Comparison of ENCODE assay signal across 31 cellular contexts in the genomic region with DNA sequence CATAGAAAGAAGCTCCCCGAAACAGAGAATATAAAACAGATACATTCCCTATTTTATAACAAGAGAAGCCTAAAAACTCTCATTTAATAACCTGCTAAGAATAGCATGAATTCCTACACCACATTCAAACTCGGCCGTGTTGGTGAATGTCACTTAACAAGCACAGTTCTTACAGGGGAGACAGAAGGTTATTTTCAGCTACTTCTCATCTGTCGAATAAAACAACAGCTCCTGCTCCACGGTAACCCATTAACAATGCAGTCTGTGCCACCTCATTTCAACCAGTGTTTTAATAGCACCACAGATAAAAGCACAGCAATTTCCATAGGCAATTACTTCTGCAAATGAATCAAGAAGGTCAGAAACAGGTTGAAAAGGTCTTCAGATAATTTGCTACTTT.
A peak's percentile ranks its signal among the peaks of the same experiment; 100 is the strongest.
DNase-seq lines count a peak whose midpoint lies in the region; ATAC-seq and TF ChIP-seq lines count a peak whose summit lies in the region.
"Had no signal": no experiment of that assay in that cellular context is flagged by ENCODE, and none has a peak within 500 bp of the region (broad histone marks: within the 10 kb centered on the region; RNA-seq: fewer than 3 reads in every experiment).

No MANE protein-coding gene starts in this region.

- peaks cover 0 to 4% (median 0%) of the 10 kb centered on the region in 12 donors for H3K4me1 ChIP-seq in heart left ventricle
- H3K4me1 ChIP-seq: HAP-1, lower lobe of right lung, SJSA1, upper lobe of right lung had no signal

- no peaks in the 10 kb centered on the region for H3K4me1 Mint-ChIP-seq in activated T-cell treated with anti-CD3 and anti-CD28 coated beads, Interleukin-2, amount 50 U/mL, for 24 hours (ENCODE audit: low read depth)
- H3K4me1 Mint-ChIP-seq: activated CD4-positive, alpha-beta T cell treated with anti-CD3 and anti-CD28 coated beads, Interleukin-2, amount 10 ng/mL, durations not matched to agents 24 days and 14 days had no signal

- no peaks in the 10 kb centered on the region for H3K9me3 Mint-ChIP-seq in activated T-cell treated with anti-CD3 and anti-CD28 coated beads, Interleukin-2, amount 50 U/mL, for 24 hours
- H3K9me3 Mint-ChIP-seq: activated CD4-positive, alpha-beta T cell treated with anti-CD3 and anti-CD28 coated beads, Interleukin-2, amount 10 ng/mL, durations not matched to agents 24 days and 14 days; activated naive CD8-positive, alpha-beta T cell treated with anti-CD3 and anti-CD28 coated beads for 36 hours; dendritic cell treated with granulocyte-macrophage colony-stimulating factor and Interleukin-4, amounts not matched to agents 40 ng/mL and 50 ng/mL, for 4 days had no signal

- intact Hi-C loops in heart left ventricle (cut with DNase I): no loop called here
- intact Hi-C loops in cardiac septum (cut with DNase I): no loop called here
- intact Hi-C loops in dorsolateral prefrontal cortex (cut with DNase I): no loop called here

- TF ChIP-seq CTCF in heart left ventricle (IDR thresholded peaks at IDR 0.05) (no peak), dorsolateral prefrontal cortex (IDR thresholded peaks at IDR 0.05 in 54 of 56, conservative IDR thresholded peaks at IDR 0.05 in 2 of 56; ENCODE audit: low read depth in 1 of 56, partially characterized antibody in 56 of 56) (no peak)

- peaks cover 9% of the 10 kb centered on the region for H3K27me3 Mint-ChIP-seq in activated T-cell treated with anti-CD3 and anti-CD28 coated beads, Interleukin-2, amount 50 U/mL, for 24 hours
- H3K27me3 Mint-ChIP-seq: activated CD4-positive, alpha-beta T cell treated with anti-CD3 and anti-CD28 coated beads, Interleukin-2, amount 10 ng/mL, durations not matched to agents 24 days and 14 days; dendritic cell treated with granulocyte-macrophage colony-stimulating factor and Interleukin-4, amounts not matched to agents 40 ng/mL and 50 ng/mL, for 4 days had no signal

- 37 to 46% (median 40%) methylated on average over 5 of the region's 5 CpGs for WGBS in heart left ventricle, 4 donors

- H3K36me3 ChIP-seq in heart left ventricle: no peaks in the 10 kb centered on the region
- H3K36me3 ChIP-seq: HAP-1, heart right ventricle, lower lobe of right lung, SJSA1, upper lobe of right lung had no signal

- H3K27me3 ChIP-seq in heart left ventricle: no peaks in the 10 kb centered on the region
- no peaks in the 10 kb centered on the region for H3K27me3 ChIP-seq in dorsolateral prefrontal cortex
- H3K27me3 ChIP-seq: SJSA1, upper lobe of right lung had no signal

- H3K27ac ChIP-seq in heart left ventricle (peak overlapping the region in 3 of 12 donors; percentile 3 to 60 (median 6)), dorsolateral prefrontal cortex (peak overlapping the region in 33 of 59 donors; percentile 3 to 73 (median 36))
- H3K27ac ChIP-seq: heart right ventricle, lower lobe of right lung, SJSA1, upper lobe of right lung had no signal

- DNase-seq in heart left ventricle (no peak), cardiac septum (ENCODE audit: low spot score) (no peak), NCI-H1694 treated with DMSO at 0.1 percent for 48 hours (lab: John Stamatoyannopoulos, UW) (peak; percentile 56), dorsolateral prefrontal cortex (no peak), renal cortical epithelial cell (ENCODE audit: low read depth) (peak; percentile 64), NCI-H1092 treated with DMSO at 0.1 percent for 48 hours (lab: John Stamatoyannopoulos, UW) (no peak), SKM-1 (lab: John Stamatoyannopoulos, UW; ENCODE audit: unreplicated experiment) (no peak)
- DNase-seq in activated T-cell treated with anti-CD3 and anti-CD28 coated beads, Interleukin-2, amount 50 U/mL, for 24 hours: no peak
- DNase-seq: activated CD4-positive, alpha-beta T cell treated with anti-CD3 and anti-CD28 coated beads, Interleukin-2, amount 10 ng/mL, durations not matched to agents 24 days and 14 days; activated CD8-positive, alpha-beta memory T cell treated with anti-CD3 and anti-CD28 coated beads for 24 hours; activated effector memory CD4-positive, alpha-beta T cell treated with Interleukin-2 at 50 U/mL for 16 hours; activated naive CD8-positive, alpha-beta T cell treated with anti-CD3 and anti-CD28 coated beads for 36 hours; activated T-cell treated with anti-CD3 and anti-CD28 coated beads for 4 hours; central memory CD4-positive, alpha-beta T cell; foreskin fibroblast; KG1; kidney; lower lobe of right lung; NCI-H526 treated with DMSO at 0.1 percent for 48 hours; retina; stimulated activated CD4-positive, alpha-beta T cell treated with anti-CD3 and anti-CD28 coated beads, Interleukin-2, amount 100 ng/mL, for 24 hours; stimulated activated naive CD8-positive, alpha-beta T cell treated with anti-CD3 and anti-CD28 coated beads, Interleukin-15, Interleukin-2, amounts not matched to agents 100 U/mL and 50 U/mL, for 24 hours; T-helper 1 cell; upper lobe of right lung had no signal

- TF ChIP-seq POLR2A in heart left ventricle (IDR thresholded peaks at IDR 0.05): no peak

- no peak overlapping the region for H3K4me3 Mint-ChIP-seq in activated T-cell treated with anti-CD3 and anti-CD28 coated beads, Interleukin-2, amount 50 U/mL, for 24 hours
- H3K4me3 Mint-ChIP-seq: activated CD4-positive, alpha-beta T cell treated with anti-CD3 and anti-CD28 coated beads, Interleukin-2, amount 10 ng/mL, durations not matched to agents 24 days and 14 days; activated naive CD8-positive, alpha-beta T cell treated with anti-CD3 and anti-CD28 coated beads for 36 hours; dendritic cell treated with granulocyte-macrophage colony-stimulating factor and Interleukin-4, amounts not matched to agents 40 ng/mL and 50 ng/mL, for 4 days; natural killer cell treated with Interleukin-12 subunit alpha and Interleukin-12 subunit beta and Interleukin-15 and Interleukin-18, amount 100 ng/mL, for 72 hours; WTC11 had no signal

- no peaks in the 10 kb centered on the region for H3K36me3 Mint-ChIP-seq in activated T-cell treated with anti-CD3 and anti-CD28 coated beads, Interleukin-2, amount 50 U/mL, for 24 hours (ENCODE audit: low read depth)
- H3K36me3 Mint-ChIP-seq: activated naive CD8-positive, alpha-beta T cell treated with anti-CD3 and anti-CD28 coated beads for 36 hours; natural killer cell treated with Interleukin-12 subunit alpha and Interleukin-12 subunit beta and Interleukin-15 and Interleukin-18, amount 100 ng/mL, for 72 hours; WTC11 had no signal

- H3K27ac Mint-ChIP-seq in activated T-cell treated with anti-CD3 and anti-CD28 coated beads, Interleukin-2, amount 50 U/mL, for 24 hours: no peak overlapping the region
- H3K27ac Mint-ChIP-seq: activated CD4-positive, alpha-beta T cell treated with anti-CD3 and anti-CD28 coated beads, Interleukin-2, amount 10 ng/mL, durations not matched to agents 24 days and 14 days; activated naive CD8-positive, alpha-beta T cell treated with anti-CD3 and anti-CD28 coated beads for 36 hours; dendritic cell treated with granulocyte-macrophage colony-stimulating factor and Interleukin-4, amounts not matched to agents 40 ng/mL and 50 ng/mL, for 4 days; natural killer cell treated with Interleukin-12 subunit alpha and Interleukin-12 subunit beta and Interleukin-15 and Interleukin-18, amount 100 ng/mL, for 72 hours; WTC11 had no signal

- no peak overlapping the region for H3K4me3 ChIP-seq in heart left ventricle
- peak overlapping the region in 2 of 59 donors; percentile 6 to 18 for H3K4me3 ChIP-seq in dorsolateral prefrontal cortex
- H3K4me3 ChIP-seq: HAP-1, heart right ventricle, lower lobe of right lung, SJSA1, upper lobe of right lung had no signal

- no peaks in the 10 kb centered on the region for H3K9me3 ChIP-seq in heart left ventricle
- H3K9me3 ChIP-seq: HAP-1, heart right ventricle, lower lobe of right lung, SJSA1, upper lobe of right lung had no signal

- ATAC-seq in heart left ventricle: peak in 3 of 4 donors; percentile 52 to 96 (median 88)
- ATAC-seq: esophagus mucosa; lower lobe of right lung; natural killer cell treated with Interleukin-12 subunit alpha and Interleukin-12 subunit beta and Interleukin-15 and Interleukin-18, amount 100 ng/mL, for 72 hours; upper lobe of right lung; WTC11 had no signal

Comparison
In these comparisons a context has a peak if more than half of its experiments do, and no peak if none do; other contexts are left out.
1. DNase-seq: peak in NCI-H1694 treated with DMSO at 0.1 percent for 48 hours (single experiment) and renal cortical epithelial cell (single experiment); none in heart left ventricle (0 of 5), cardiac septum (single experiment), dorsolateral prefrontal cortex (0 of 10), activated T-cell treated with anti-CD3 and anti-CD28 coated beads, Interleukin-2, amount 50 U/mL, for 24 hours (single experiment), NCI-H1092 treated with DMSO at 0.1 percent for 48 hours (single experiment) and SKM-1 (single experiment).